In the genomic region with DNA sequence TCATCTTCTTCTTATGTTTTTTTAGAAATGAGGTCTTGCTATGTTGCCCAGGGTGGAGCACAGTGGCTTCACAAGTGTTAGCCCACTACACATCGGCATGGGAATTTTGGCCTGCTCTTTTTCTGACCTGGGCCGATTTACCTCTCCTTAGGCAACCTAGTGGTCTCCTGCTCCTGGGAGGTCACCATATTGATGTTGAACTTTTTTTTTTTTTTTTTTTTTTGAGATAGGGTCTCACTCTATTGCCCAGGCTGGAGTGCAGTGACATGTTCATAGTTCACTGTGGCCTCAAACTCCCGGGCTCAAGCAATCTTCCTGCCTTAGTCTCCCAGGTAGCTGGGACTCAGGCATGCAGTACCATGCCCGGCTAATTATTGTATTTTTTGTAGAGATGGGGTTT, we compare ENCODE assay signal across 13 cellular contexts. TPM values are rescaled to one million over a fixed set of nuclear protein-coding genes. Genes with fewer than 3 reads are reported as not detected.
DNase-seq lines count a peak whose midpoint lies in the region; ATAC-seq and TF ChIP-seq lines count a peak whose summit lies in the region.
"Had no signal": no experiment of that assay in that cellular context is flagged by ENCODE, and none has a peak within 500 bp of the region (broad histone marks: within the 10 kb centered on the region; RNA-seq: fewer than 3 reads in every experiment).

No MANE protein-coding gene starts in this region.

- H3K27ac ChIP-seq in skeletal muscle tissue (ENCODE audit: low read depth, low read length), result peak overlapping the region; percentile 7
- H3K27ac ChIP-seq in foreskin keratinocyte, result no peak overlapping the region
- H3K27ac ChIP-seq in right atrium auricular region, result no peak overlapping the region
- H3K27ac ChIP-seq: BLaER1 had no signal

- no peaks in the 10 kb centered on the region for H3K9me3 ChIP-seq in skeletal muscle tissue (ENCODE audit: control insufficient read depth in 3 of 3, low read length in 3 of 3)
- no peaks in the 10 kb centered on the region for H3K9me3 ChIP-seq in right atrium auricular region
- H3K9me3 ChIP-seq: BLaER1 had no signal

- no peak for DNase-seq in natural killer cell treated with Interleukin-12 subunit alpha and Interleukin-12 subunit beta and Interleukin-15 and Interleukin-18, amount 100 ng/mL, for 72 hours (ENCODE audit: low spot score)
- no peak for DNase-seq in natural killer cell
- no peak for DNase-seq in effector memory CD8-positive, alpha-beta T cell
- DNase-seq in foreskin keratinocyte, result no peak
- no peak for DNase-seq in cerebellar nuclear complex (lab: John Stamatoyannopoulos, UW)
- no peak for DNase-seq in right atrium auricular region (ENCODE audit: low spot score)
- DNase-seq: 8988T, AML-193, DMS53 had no signal

- TF ChIP-seq CTCF in natural killer cell (IDR thresholded peaks at IDR 0.05), result no peak
- no peak for TF ChIP-seq CTCF in foreskin keratinocyte (conservative IDR thresholded peaks at IDR 0.05)
- no peak for TF ChIP-seq CTCF in right atrium auricular region (IDR thresholded peaks at IDR 0.05)

- H3K27ac Mint-ChIP-seq in natural killer cell treated with Interleukin-12 subunit alpha and Interleukin-12 subunit beta and Interleukin-15 and Interleukin-18, amount 100 ng/mL, for 72 hours, result peak overlapping the region; percentile 38 to 44
- no peak overlapping the region for H3K27ac Mint-ChIP-seq in natural killer cell
- H3K27ac Mint-ChIP-seq in effector memory CD8-positive, alpha-beta T cell, result peak overlapping the region; percentile 31 to 38

- H3K27me3 Mint-ChIP-seq in natural killer cell treated with Interleukin-12 subunit alpha and Interleukin-12 subunit beta and Interleukin-15 and Interleukin-18, amount 100 ng/mL, for 72 hours, result no peaks in the 10 kb centered on the region
- no peaks in the 10 kb centered on the region for H3K27me3 Mint-ChIP-seq in natural killer cell (ENCODE audit: low read depth in 2 of 2)
- no peaks in the 10 kb centered on the region for H3K27me3 Mint-ChIP-seq in effector memory CD8-positive, alpha-beta T cell

- H3K27me3 ChIP-seq in skeletal muscle tissue (ENCODE audit: control insufficient read depth in 3 of 3, insufficient read depth in 3 of 3, low read length in 3 of 3), result no peaks in the 10 kb centered on the region
- H3K27me3 ChIP-seq in foreskin keratinocyte, result no peaks in the 10 kb centered on the region
- no peaks in the 10 kb centered on the region for H3K27me3 ChIP-seq in right atrium auricular region
- H3K27me3 ChIP-seq: BLaER1 had no signal

- H3K9ac ChIP-seq in skeletal muscle tissue (ENCODE audit: low read depth in 1 of 3, low read length in 3 of 3), result peak overlapping the region in 1 of 3 donors; percentile 3
- H3K9ac ChIP-seq: BLaER1 had no signal

- H3K4me1 ChIP-seq in skeletal muscle tissue (ENCODE audit: control insufficient read depth in 3 of 3, insufficient read depth in 3 of 3, low read length in 3 of 3) (peaks cover 37 to 51% (median 49%) of the 10 kb centered on the region in 3 donors), foreskin keratinocyte (no peaks in the 10 kb centered on the region), right atrium auricular region (peaks cover 0 to 39% of the 10 kb centered on the region in 2 donors)

- H3K4me3 ChIP-seq in skeletal muscle tissue (ENCODE audit: low read length in 3 of 3), result no peak overlapping the region
- no peak overlapping the region for H3K4me3 ChIP-seq in right atrium auricular region
- H3K4me3 ChIP-seq: BLaER1 had no signal

- H3K36me3 ChIP-seq in skeletal muscle tissue (ENCODE audit: control insufficient read depth in 3 of 3, insufficient read depth in 3 of 3, low read length in 3 of 3) (peaks cover 3 to 15% (median 3%) of the 10 kb centered on the region in 3 donors), right atrium auricular region (peaks cover 5% of the 10 kb centered on the region)

- peaks cover 32% of the 10 kb centered on the region for H3K36me3 Mint-ChIP-seq in natural killer cell treated with Interleukin-12 subunit alpha and Interleukin-12 subunit beta and Interleukin-15 and Interleukin-18, amount 100 ng/mL, for 72 hours
- no peaks in the 10 kb centered on the region for H3K36me3 Mint-ChIP-seq in natural killer cell
- H3K36me3 Mint-ChIP-seq in effector memory CD8-positive, alpha-beta T cell (ENCODE audit: insufficient read depth), result peaks cover 25% of the 10 kb centered on the region

- ATAC-seq in natural killer cell treated with Interleukin-12 subunit alpha and Interleukin-12 subunit beta and Interleukin-15 and Interleukin-18, amount 100 ng/mL, for 72 hours, result no peak
- ATAC-seq in natural killer cell, result no peak
- no peak for ATAC-seq in effector memory CD8-positive, alpha-beta T cell (replicated peaks)
- no peak for ATAC-seq in foreskin keratinocyte
- ATAC-seq: HCT116 had no signal

- H3K4me1 Mint-ChIP-seq in natural killer cell treated with Interleukin-12 subunit alpha and Interleukin-12 subunit beta and Interleukin-15 and Interleukin-18, amount 100 ng/mL, for 72 hours (ENCODE audit: low read depth in 2 of 2), result peaks cover 62 to 66% of the 10 kb centered on the region in 2 donors
- H3K4me1 Mint-ChIP-seq in natural killer cell, result peaks cover 34 to 48% of the 10 kb centered on the region in 2 donors
- H3K4me1 Mint-ChIP-seq in effector memory CD8-positive, alpha-beta T cell (ENCODE audit: low read depth in 2 of 2), result peaks cover 34 to 61% of the 10 kb centered on the region in 2 donors

- no peaks in the 10 kb centered on the region for H3K9me3 Mint-ChIP-seq in natural killer cell treated with Interleukin-12 subunit alpha and Interleukin-12 subunit beta and Interleukin-15 and Interleukin-18, amount 100 ng/mL, for 72 hours
- H3K9me3 Mint-ChIP-seq in natural killer cell, result no peaks in the 10 kb centered on the region
- no peaks in the 10 kb centered on the region for H3K9me3 Mint-ChIP-seq in effector memory CD8-positive, alpha-beta T cell

- intact Hi-C loops in natural killer cell (cut with micrococcal nuclease), result no loop called here

- no peak overlapping the region for H3K4me3 Mint-ChIP-seq in natural killer cell treated with Interleukin-12 subunit alpha and Interleukin-12 subunit beta and Interleukin-15 and Interleukin-18, amount 100 ng/mL, for 72 hours
- H3K4me3 Mint-ChIP-seq in natural killer cell, result no peak overlapping the region
- H3K4me3 Mint-ChIP-seq in effector memory CD8-positive, alpha-beta T cell, result no peak overlapping the region

RNA-seq across cellular contexts. Expression of a gene that starts 7.5 kb away (rescaled TPM):
- total RNA-seq in natural killer cell treated with Interleukin-12 subunit alpha and Interleukin-12 subunit beta and Interleukin-15 and Interleukin-18, amount 100 ng/mL, for 72 hours, result 100 to 1,000 TPM; 379 to 475 TPM
- 10 to 100 TPM; 64.8 to 94.0 (median 67.1) TPM for total RNA-seq in natural killer cell
- 64.2 TPM for total RNA-seq in skeletal muscle tissue
- 177 and 204 TPM in 2 replicates for total RNA-seq in foreskin keratinocyte
- 159 and 195 TPM in 2 replicates for polyA plus RNA-seq in foreskin keratinocyte
- 100 to 1,000 TPM; 120 to 162 TPM for total RNA-seq in right atrium auricular region

RNA-seq across cellular contexts. Expression of a gene that starts 51.7 kb away (rescaled TPM):
- 1 to 10 TPM; 2.4 to 4.4 TPM for total RNA-seq in natural killer cell treated with Interleukin-12 subunit alpha and Interleukin-12 subunit beta and Interleukin-15 and Interleukin-18, amount 100 ng/mL, for 72 hours
- 1 to 10 TPM; 1.9 to 5.1 (median 4.1) TPM for total RNA-seq in natural killer cell
- 5.7 TPM for total RNA-seq in skeletal muscle tissue
- 2.4 and 4.8 TPM in 2 replicates for total RNA-seq in foreskin keratinocyte
- 3.1 and 3.4 TPM in 2 replicates for polyA plus RNA-seq in foreskin keratinocyte
- total RNA-seq in right atrium auricular region, result 1 to 10 TPM; 1.9 to 3.3 TPM
- total RNA-seq: HT-29 had no signal

Comparison
In these comparisons a context has a peak if more than half of its experiments do, and no peak if none do; other contexts are left out.
1. H3K27ac Mint-ChIP-seq: peak in natural killer cell treated with Interleukin-12 subunit alpha and Interleukin-12 subunit beta and Interleukin-15 and Interleukin-18, amount 100 ng/mL, for 72 hours (2 of 2) and effector memory CD8-positive, alpha-beta T cell (2 of 2); none in natural killer cell (0 of 2).